Comparison of ENCODE assay signal across 8 cellular contexts in the genomic region with DNA sequence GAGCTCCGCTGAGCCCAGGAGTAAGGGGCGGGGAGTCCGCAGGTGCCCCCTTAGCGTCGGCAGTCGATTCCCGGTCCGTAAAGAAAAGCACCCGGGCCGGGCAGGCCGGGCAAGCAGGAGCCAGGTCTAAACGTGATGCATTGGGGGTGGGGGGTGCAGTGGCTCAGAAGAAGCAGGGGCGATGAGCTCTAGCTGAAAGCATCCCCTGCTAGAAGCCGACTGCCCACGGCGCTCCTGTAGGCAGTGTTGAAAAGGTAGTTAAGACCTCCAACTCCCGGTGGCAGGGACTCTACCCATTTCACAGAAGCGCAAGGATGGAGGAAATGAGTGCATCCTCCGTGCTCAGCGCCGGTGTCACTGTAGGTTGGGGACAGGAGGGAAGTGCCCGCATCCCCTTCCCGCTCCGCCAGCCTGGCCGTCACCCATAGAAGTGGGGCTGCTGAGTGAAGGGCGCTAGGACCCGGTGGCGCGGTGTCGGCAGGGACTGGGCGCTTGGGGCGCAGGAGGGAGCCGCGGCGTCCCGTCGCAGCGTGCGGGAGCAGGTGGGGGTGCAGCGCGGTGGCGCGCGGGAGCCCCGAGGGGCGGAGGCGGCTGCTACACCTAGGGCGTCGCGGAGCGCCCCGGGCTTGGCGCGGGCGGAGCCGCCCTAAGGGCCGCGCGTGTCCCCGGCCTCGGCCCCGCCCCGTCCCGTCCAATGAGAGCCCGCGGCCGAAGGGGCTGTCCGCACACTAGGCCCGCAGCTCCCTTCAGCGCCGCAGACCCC. TPM values are rescaled to one million over a fixed set of nuclear protein-coding genes. Genes with fewer than 3 reads are reported as not detected.
A peak's percentile ranks its signal among the peaks of the same experiment; 100 is the strongest.
DNase-seq lines count a peak whose midpoint lies in the region; ATAC-seq lines count a peak whose summit lies in the region.

A gene (plus strand): TSS at position 724 of the 763 bp plus-strand sequence. CDS start 298 bp downstream, outside the sequence.

- peaks cover 18% of the 10 kb centered on the region for H3K4me1 ChIP-seq in mononuclear cell (ENCODE audit: insufficient read depth, low read length)

- H3K9me3 ChIP-seq in mononuclear cell (ENCODE audit: low read depth, low read length): no peaks in the 10 kb centered on the region

- peak; percentile 55 for ATAC-seq in GM18909 (IDR thresholded peaks at IDR 0.05; ENCODE audit: poor library complexity, unreplicated experiment)
- ATAC-seq in GM19035 (IDR thresholded peaks at IDR 0.05; ENCODE audit: unreplicated experiment): no peak

- H3K4me1 Mint-ChIP-seq in IgD-negative memory B cell: peaks cover 0 to 15% (median 13%) of the 10 kb centered on the region in 3 donors

- peak within 1 kb of the TSS; percentile 81 to 93 (median 88) for H3K4me3 Mint-ChIP-seq in IgD-negative memory B cell

- no peaks in the 10 kb centered on the region for H3K36me3 Mint-ChIP-seq in IgD-negative memory B cell

- peak within 1 kb of the TSS in 1 of 3 donors; percentile 80 for H3K27ac Mint-ChIP-seq in IgD-negative memory B cell

- H3K4me3 ChIP-seq in mononuclear cell (ENCODE audit: low read length): peak within 1 kb of the TSS; percentile 31

- H3K9me3 Mint-ChIP-seq in IgD-negative memory B cell: no peaks in the 10 kb centered on the region

- H3K27me3 ChIP-seq in mononuclear cell (ENCODE audit: insufficient read depth, low read length): peaks cover 50% of the 10 kb centered on the region

- peaks cover 10% of the 10 kb centered on the region for H3K27me3 Mint-ChIP-seq in IgD-negative memory B cell

- peak; percentile 48 for DNase-seq in activated CD4-positive, alpha-beta T cell treated with anti-CD3 and anti-CD28 coated beads, Interleukin-2, amount 50 U/mL, for 1 hour
- DNase-seq in ecto neural progenitor cell (ENCODE audit: low spot score) (peak; percentile 73), kidney glomerular epithelial cell (lab: John Stamatoyannopoulos, UW) (no peak)
- DNase-seq in stimulated activated naive CD4-positive, alpha-beta T cell treated with Interleukin-2 at 50 U/mL for 16 hours (lab: John Stamatoyannopoulos, UW): peak; percentile 40

RNA-seq across cellular contexts. Expression of the gene that starts here (rescaled TPM):
- 0.09 TPM for polyA plus RNA-seq in IgD-negative memory B cell
- total RNA-seq in mononuclear cell: 0.31 TPM
